In genomic region chr7:102951839-102952238, GRCh38 we compare ENCODE assay signal across 7 cellular contexts. TPM values are rescaled to one million over a fixed set of nuclear protein-coding genes. Genes with fewer than 3 reads are reported as not detected.
"Had no signal": no experiment of that assay in that cellular context is flagged by ENCODE, and none has a peak within 500 bp of the region (broad histone marks: within the 10 kb centered on the region; RNA-seq: fewer than 3 reads in every experiment).

No MANE protein-coding gene starts in this region.

- H3K27ac ChIP-seq: GM23248 had no signal

- H3K9ac ChIP-seq: GM23248 had no signal

- FAIRE-seq: H54 had no signal

- H3K4me3 ChIP-seq: GM23248 had no signal

- DNase-seq: GM23248, GOT3, H9, HCEC 1CT, KG1 had no signal

- H2AFZ ChIP-seq: GM23248 had no signal

RNA-seq across cellular contexts. Expression of gene LRRC17, which starts 39.0 kb away (rescaled TPM):
- polyA plus RNA-seq: IgD-negative memory B cell had no signal
